21 cellular contexts compared by ENCODE assay signal in genomic region chr14:75120546-75121291, GRCh38.
DNase-seq lines count a peak whose midpoint lies in the region; ATAC-seq, FAIRE-seq and TF ChIP-seq lines count a peak whose summit lies in the region.
"Had no signal": no experiment of that assay in that cellular context is flagged by ENCODE, and none has a peak within 500 bp of the region (broad histone marks: within the 10 kb centered on the region; RNA-seq: fewer than 3 reads in every experiment).

No MANE protein-coding gene starts in this region.

- H3K9me3 Mint-ChIP-seq in dendritic cell treated with granulocyte-macrophage colony-stimulating factor and Interleukin-4, amounts not matched to agents 40 ng/mL and 50 ng/mL, for 4 days, result no peaks in the 10 kb centered on the region
- no peaks in the 10 kb centered on the region for H3K9me3 Mint-ChIP-seq in stimulated activated memory B cell treated with anti-CD40 and anti-IgM and Interleukin-4, amounts not matched to agents 10 μg/mL and 1 μg/mL and 100 μg/mL, for 72 hours
- H3K9me3 Mint-ChIP-seq: brain, neural crest cell had no signal

- H3K4me1 Mint-ChIP-seq in dendritic cell treated with granulocyte-macrophage colony-stimulating factor and Interleukin-4, amounts not matched to agents 40 ng/mL and 50 ng/mL, for 4 days (ENCODE audit: low read depth), result peaks cover 40% of the 10 kb centered on the region
- H3K4me1 Mint-ChIP-seq in stimulated activated memory B cell treated with anti-CD40 and anti-IgM and Interleukin-4, amounts not matched to agents 10 μg/mL and 1 μg/mL and 100 μg/mL, for 72 hours, result peaks cover 26% of the 10 kb centered on the region

- no peak for FAIRE-seq in D721Med (lab: Jason Lieb, UNC)
- FAIRE-seq: G401.6 had no signal

- DNase-seq in SIG-M5 treated with dmso at 0.1 percent for 504 hours (lab: John Stamatoyannopoulos, UW; ENCODE audit: unreplicated experiment) (peak; percentile 38), SIG-M5 (lab: John Stamatoyannopoulos, UW) (no peak), MV-4-11 (lab: John Stamatoyannopoulos, UW) (peak; percentile 51), GM13976 (ENCODE audit: low spot score) (no peak), D721Med (ENCODE audit: insufficient read length, low spot score) (no peak)
- no peak for DNase-seq in stimulated activated naive CD4-positive, alpha-beta T cell (lab: John Stamatoyannopoulos, UW)
- DNase-seq: 8988T; activated CD4-positive, alpha-beta T cell treated with anti-CD3 and anti-CD28 coated beads, Interleukin-2, amount 50 U/mL, for 48 hours; left ventricle myocardium inferior; mucosa of descending colon; NCI-H1694 treated with DMSO at 0.1 percent for 48 hours; SJCRH30; stimulated activated CD4-positive, alpha-beta T cell treated with anti-CD3 and anti-CD28 coated beads, Interleukin-2, amount 100 ng/mL, for 24 hours; stimulated activated naive CD8-positive, alpha-beta T cell treated with anti-CD3 and anti-CD28 coated beads, Interleukin-15, Interleukin-2, amounts not matched to agents 100 U/mL and 50 U/mL, for 24 hours; T-helper 2 cell had no signal

- no peaks in the 10 kb centered on the region for H3K27me3 Mint-ChIP-seq in dendritic cell treated with granulocyte-macrophage colony-stimulating factor and Interleukin-4, amounts not matched to agents 40 ng/mL and 50 ng/mL, for 4 days
- no peaks in the 10 kb centered on the region for H3K27me3 Mint-ChIP-seq in stimulated activated memory B cell treated with anti-CD40 and anti-IgM and Interleukin-4, amounts not matched to agents 10 μg/mL and 1 μg/mL and 100 μg/mL, for 72 hours
- H3K27me3 Mint-ChIP-seq: activated naive CD8-positive, alpha-beta T cell; brain had no signal

- peak overlapping the region; percentile 4 for H3K4me3 Mint-ChIP-seq in dendritic cell treated with granulocyte-macrophage colony-stimulating factor and Interleukin-4, amounts not matched to agents 40 ng/mL and 50 ng/mL, for 4 days
- H3K4me3 Mint-ChIP-seq in stimulated activated memory B cell treated with anti-CD40 and anti-IgM and Interleukin-4, amounts not matched to agents 10 μg/mL and 1 μg/mL and 100 μg/mL, for 72 hours, result no peak overlapping the region
- H3K4me3 Mint-ChIP-seq: activated naive CD8-positive, alpha-beta T cell; brain; neural crest cell had no signal

- H3K36me3 Mint-ChIP-seq in dendritic cell treated with granulocyte-macrophage colony-stimulating factor and Interleukin-4, amounts not matched to agents 40 ng/mL and 50 ng/mL, for 4 days (ENCODE audit: low read depth), result peaks cover 60% of the 10 kb centered on the region
- peaks cover 28% of the 10 kb centered on the region for H3K36me3 Mint-ChIP-seq in stimulated activated memory B cell treated with anti-CD40 and anti-IgM and Interleukin-4, amounts not matched to agents 10 μg/mL and 1 μg/mL and 100 μg/mL, for 72 hours

- no peak for ATAC-seq in stimulated activated memory B cell treated with anti-CD40 and anti-IgM and Interleukin-4, amounts not matched to agents 10 μg/mL and 1 μg/mL and 100 μg/mL, for 72 hours
- ATAC-seq: mucosa of descending colon; stimulated activated naive CD8-positive, alpha-beta T cell treated with anti-CD3 and anti-CD28 coated beads, Interleukin-15, Interleukin-2, amounts not matched to agents 100 U/mL and 50 U/mL, for 24 hours had no signal

- TF ChIP-seq CTCF in GM13976 (IDR thresholded peaks at IDR 0.05; ENCODE audit: borderline replicate concordance, control extremely low read depth, extremely low read depth, insufficient read depth, missing control alignments) (no peak), D721Med (IDR thresholded peaks at IDR 0.05; ENCODE audit: insufficient read depth, missing control alignments) (no peak)

- intact Hi-C loops in dendritic cell treated with granulocyte-macrophage colony-stimulating factor and Interleukin-4, amounts not matched to agents 40 ng/mL and 50 ng/mL, for 4 days (cut with micrococcal nuclease), result no loop called here

- in situ Hi-C loops in GM13976 (cut with MboI; ENCODE audit: low sequenced_read_pairs, unreplicated experiment), result no loop called here

- peak overlapping the region; percentile 88 for H3K27ac Mint-ChIP-seq in dendritic cell treated with granulocyte-macrophage colony-stimulating factor and Interleukin-4, amounts not matched to agents 40 ng/mL and 50 ng/mL, for 4 days
- H3K27ac Mint-ChIP-seq in stimulated activated memory B cell treated with anti-CD40 and anti-IgM and Interleukin-4, amounts not matched to agents 10 μg/mL and 1 μg/mL and 100 μg/mL, for 72 hours, result peak overlapping the region; percentile 35
- H3K27ac Mint-ChIP-seq: brain had no signal

Comparison
In these comparisons a context has a peak if more than half of its experiments do, and no peak if none do; other contexts are left out.
1. DNase-seq: peak in SIG-M5 treated with dmso at 0.1 percent for 504 hours (single experiment) and MV-4-11 (single experiment); none in SIG-M5 (single experiment), GM13976 (single experiment), D721Med (single experiment) and stimulated activated naive CD4-positive, alpha-beta T cell (0 of 6).